In the genomic region with DNA sequence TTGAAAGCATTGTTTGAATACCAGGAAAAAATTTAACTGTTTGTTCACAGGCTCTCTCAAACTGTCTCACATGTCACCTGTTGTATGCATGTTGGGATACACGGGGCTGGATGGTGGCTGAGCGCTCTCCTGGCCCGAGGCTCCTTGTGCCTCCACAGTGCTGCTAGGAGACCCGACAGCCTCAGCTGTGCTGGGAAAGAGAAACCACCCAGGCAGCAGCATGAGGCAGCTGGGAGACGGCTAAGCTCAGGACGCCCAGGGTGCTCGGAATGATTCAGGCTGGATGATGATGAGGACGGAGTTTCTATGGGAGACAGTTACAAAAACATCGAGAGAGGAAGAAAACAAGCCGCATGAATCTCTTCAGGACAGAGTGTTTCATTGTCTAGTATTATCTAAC, we compare ENCODE assay signal across 19 cellular contexts.
"Had no signal": no experiment of that assay in that cellular context is flagged by ENCODE, and none has a peak within 500 bp of the region (broad histone marks: within the 10 kb centered on the region; RNA-seq: fewer than 3 reads in every experiment).

No MANE protein-coding gene starts in this region.

- H3K36me3 ChIP-seq: colonic mucosa, esophagus muscularis mucosa, gastroesophageal sphincter, heart right ventricle had no signal

- DNase-seq: cerebellar nuclear complex; colonic mucosa; dermis blood vessel endothelial cell; dorsolateral prefrontal cortex; effector CD4-positive, alpha-beta T cell; effector memory CD4-positive, alpha-beta T cell; foreskin keratinocyte; heart right ventricle; hippocampal formation; kidney; kidney glomerular epithelial cell; left colon; left ventricle myocardium superior; mesenchymal stem cell; midbrain; naive thymus-derived CD4-positive, alpha-beta T cell had no signal

- H3K27ac ChIP-seq: colonic mucosa, dorsolateral prefrontal cortex, esophagus muscularis mucosa, foreskin keratinocyte, gastroesophageal sphincter, heart right ventricle had no signal

- H3K9me3 ChIP-seq: colonic mucosa had no signal

- H3K27me3 ChIP-seq: colonic mucosa, esophagus muscularis mucosa, foreskin keratinocyte, gastroesophageal sphincter had no signal

- H3K4me3 ChIP-seq: colonic mucosa, dorsolateral prefrontal cortex, esophagus muscularis mucosa, gastroesophageal sphincter, heart right ventricle had no signal

- ATAC-seq: foreskin keratinocyte; gastroesophageal sphincter; heart right ventricle; left colon; left lobe of liver; left ventricle myocardium superior; naive thymus-derived CD4-positive, alpha-beta T cell had no signal

- H3K4me1 ChIP-seq: colonic mucosa, foreskin keratinocyte, heart right ventricle had no signal
